Comparison of ENCODE assay signal across 1 cellular context in genomic region chr12:73361156-73361866, GRCh38.
TF ChIP-seq lines count a peak whose summit lies in the region.

No MANE protein-coding gene starts in this region.

TF ChIP-seq in GM23338, 12 proteins besides CTCF, POLR2A, EP300 and RAD21 (continued from another document):
- TF ChIP-seq REST (IDR thresholded peaks at IDR 0.05; ENCODE audit: unreplicated experiment) (no peak), CREB1 (CRISPR knock-in tag; IDR thresholded peaks at IDR 0.05; ENCODE audit: low read depth) (no peak), EZH2phosphoT487 (IDR thresholded peaks at IDR 0.05; ENCODE audit: unreplicated experiment) (no peak)
